Comparison of ENCODE assay signal across 8 cellular contexts in genomic region chr7:67371429-67372305, GRCh38.
DNase-seq lines count a peak whose midpoint lies in the region; ATAC-seq, FAIRE-seq and TF ChIP-seq lines count a peak whose summit lies in the region.

No MANE protein-coding gene starts in this region.

- peak overlapping the region; percentile 31 for H2AFZ ChIP-seq in osteoblast (ENCODE audit: low read length)

- no peaks in the 10 kb centered on the region for H3K9me3 ChIP-seq in osteoblast (ENCODE audit: low read depth, low read length)

- intact Hi-C loops in activated T-helper 1 cell treated with anti-CD3 and anti-CD28 coated beads, Interleukin-12 subunit alpha, Interleukin-12 subunit beta, Interleukin-2, Interleukin-4 antibody, amounts not matched to agents 30 ng/mL and 10 ng/mL and 1 ng/mL, durations not matched to agents 14 hours and 24 hours and 36 hours (cut with micrococcal nuclease): no loop called here

- H3K4me3 Mint-ChIP-seq in activated T-helper 1 cell treated with anti-CD3 and anti-CD28 coated beads, Interleukin-12 subunit alpha, Interleukin-12 subunit beta, Interleukin-2, Interleukin-4 antibody, amounts not matched to agents 30 ng/mL and 10 ng/mL and 1 ng/mL, durations not matched to agents 14 hours and 24 hours and 36 hours: no peak overlapping the region

- H3K36me3 ChIP-seq in osteoblast (ENCODE audit: insufficient read depth, low read length): no peaks in the 10 kb centered on the region

- no peaks in the 10 kb centered on the region for H3K36me3 Mint-ChIP-seq in activated T-helper 1 cell treated with anti-CD3 and anti-CD28 coated beads, Interleukin-12 subunit alpha, Interleukin-12 subunit beta, Interleukin-2, Interleukin-4 antibody, amounts not matched to agents 30 ng/mL and 10 ng/mL and 1 ng/mL, durations not matched to agents 14 hours and 24 hours and 36 hours (ENCODE audit: low read depth)

- DNase-seq in Kasumi-1 (lab: John Stamatoyannopoulos, UW) (peak; percentile 63 to 72), RKO (ENCODE audit: low spot score) (peak; percentile 66), foreskin fibroblast (peak; percentile 48 to 85), osteoblast (ENCODE audit: insufficient read length, low spot score, missing footprints) (peak; percentile 97), urothelium cell line (ENCODE audit: low spot score) (peak; percentile 90)
- peak; percentile 29 for DNase-seq in activated T-helper 1 cell treated with anti-CD3 and anti-CD28 coated beads, Interleukin-12 subunit alpha, Interleukin-12 subunit beta, Interleukin-2, Interleukin-4 antibody, amounts not matched to agents 30 ng/mL and 10 ng/mL and 1 ng/mL, durations not matched to agents 14 hours and 24 hours and 36 hours (ENCODE audit: low spot score)

- no peaks in the 10 kb centered on the region for H3K4me1 ChIP-seq in osteoblast (ENCODE audit: insufficient read depth, low read length)

- no peaks in the 10 kb centered on the region for H4K20me1 ChIP-seq in osteoblast (ENCODE audit: insufficient read depth, low read length)

- no peak overlapping the region for H3K27ac ChIP-seq in osteoblast (ENCODE audit: low read depth, low read length)

- peak; percentile 25 for FAIRE-seq in G401.6 (lab: Jason Lieb, UNC)
- peak; percentile 65 for FAIRE-seq in urothelium cell line (lab: Jason Lieb, UNC)

- peak overlapping the region; percentile 45 for H3K4me2 ChIP-seq in osteoblast (ENCODE audit: insufficient read depth, low read length)

- TF ChIP-seq CTCF in foreskin fibroblast (IDR thresholded peaks at IDR 0.05; ENCODE audit: low read depth, low read length) (peak; percentile 70), osteoblast (IDR thresholded peaks at IDR 0.05; ENCODE audit: extremely low read depth, low read depth, low read length) (peak; percentile 79)

- peaks cover 14% of the 10 kb centered on the region for H3K27me3 ChIP-seq in osteoblast (ENCODE audit: insufficient read depth, low read length)

- H3K4me1 Mint-ChIP-seq in activated T-helper 1 cell treated with anti-CD3 and anti-CD28 coated beads, Interleukin-12 subunit alpha, Interleukin-12 subunit beta, Interleukin-2, Interleukin-4 antibody, amounts not matched to agents 30 ng/mL and 10 ng/mL and 1 ng/mL, durations not matched to agents 14 hours and 24 hours and 36 hours (ENCODE audit: low read depth): no peaks in the 10 kb centered on the region

- no peaks in the 10 kb centered on the region for H3K27me3 Mint-ChIP-seq in activated T-helper 1 cell treated with anti-CD3 and anti-CD28 coated beads, Interleukin-12 subunit alpha, Interleukin-12 subunit beta, Interleukin-2, Interleukin-4 antibody, amounts not matched to agents 30 ng/mL and 10 ng/mL and 1 ng/mL, durations not matched to agents 14 hours and 24 hours and 36 hours (ENCODE audit: insufficient read depth)

- no peak overlapping the region for H3K27ac Mint-ChIP-seq in activated T-helper 1 cell treated with anti-CD3 and anti-CD28 coated beads, Interleukin-12 subunit alpha, Interleukin-12 subunit beta, Interleukin-2, Interleukin-4 antibody, amounts not matched to agents 30 ng/mL and 10 ng/mL and 1 ng/mL, durations not matched to agents 14 hours and 24 hours and 36 hours

- peak; percentile 94 for ATAC-seq in GM21786 (IDR thresholded peaks at IDR 0.05; ENCODE audit: unreplicated experiment)

- no peaks in the 10 kb centered on the region for H3K79me2 ChIP-seq in osteoblast (ENCODE audit: insufficient read depth, low read length)

- peaks cover 6% of the 10 kb centered on the region for H3K9me3 Mint-ChIP-seq in activated T-helper 1 cell treated with anti-CD3 and anti-CD28 coated beads, Interleukin-12 subunit alpha, Interleukin-12 subunit beta, Interleukin-2, Interleukin-4 antibody, amounts not matched to agents 30 ng/mL and 10 ng/mL and 1 ng/mL, durations not matched to agents 14 hours and 24 hours and 36 hours

- no peak overlapping the region for H3K4me3 ChIP-seq in foreskin fibroblast (ENCODE audit: low read depth in 1 of 2, low read length in 2 of 2)
- no peak overlapping the region for H3K4me3 ChIP-seq in osteoblast (ENCODE audit: insufficient read depth, low read length)

Comparison
In these comparisons a context has a peak if more than half of its experiments do, and no peak if none do; other contexts are left out.
1. DNase-seq: peak in every context shown above with its lines; median percentile 97 in osteoblast; 90 in urothelium cell line; 68 in Kasumi-1; 66 in foreskin fibroblast; 66 in RKO; 29 in activated T-helper 1 cell treated with anti-CD3 and anti-CD28 coated beads, Interleukin-12 subunit alpha, Interleukin-12 subunit beta, Interleukin-2, Interleukin-4 antibody, amounts not matched to agents 30 ng/mL and 10 ng/mL and 1 ng/mL, durations not matched to agents 14 hours and 24 hours and 36 hours.